ENCODE assay signal across 12 cellular contexts in genomic region chr1:235297579-235297978, GRCh38. TPM values are rescaled to one million over a fixed set of nuclear protein-coding genes. Genes with fewer than 3 reads are reported as not detected.
A peak's percentile ranks its signal among the peaks of the same experiment; 100 is the strongest.
DNase-seq lines count a peak whose midpoint lies in the region; ATAC-seq and TF ChIP-seq lines count a peak whose summit lies in the region.
"Had no signal": no experiment of that assay in that cellular context is flagged by ENCODE, and none has a peak within 500 bp of the region (broad histone marks: within the 10 kb centered on the region; RNA-seq: fewer than 3 reads in every experiment).

No MANE protein-coding gene starts in this region.

- no peaks in the 10 kb centered on the region; a peak in 1 of 3 replicates for H3K36me3 ChIP-seq in HEK293 (ENCODE audit: control insufficient read depth in 2 of 2, insufficient read depth in 1 of 2, low read length in 2 of 2)
- no peaks in the 10 kb centered on the region for H3K36me3 ChIP-seq in left lung

- no peaks in the 10 kb centered on the region for H3K27me3 ChIP-seq in left lung

- no peaks in the 10 kb centered on the region for H3K27me3 Mint-ChIP-seq in Calu3 (ENCODE audit: unreplicated experiment)

- peaks cover 29% of the 10 kb centered on the region for H3K4me1 ChIP-seq in HEK293 (ENCODE audit: control insufficient read depth, insufficient read depth, low read length)
- peaks cover 0 to 44% of the 10 kb centered on the region in 2 donors for H3K4me1 ChIP-seq in left lung

- peak overlapping the region; percentile 14 for H3K27ac Mint-ChIP-seq in Calu3 (ENCODE audit: unreplicated experiment)
- H3K27ac Mint-ChIP-seq: H9 had no signal

- no peak for ATAC-seq in left lung

- H3K9me3 ChIP-seq in HEK293 (ENCODE audit: control insufficient read depth, insufficient read depth, low read depth, low read length): no peaks in the 10 kb centered on the region
- no peaks in the 10 kb centered on the region for H3K9me3 ChIP-seq in left lung

- no TSS peak for BruUV-seq in Calu3 (replicated peaks; lab: Mats Ljungman, UMichigan)

- H3K4me3 ChIP-seq in HEK293 (ENCODE audit: low read depth, low read length): no peak overlapping the region
- H3K4me3 ChIP-seq in fibroblast of villous mesenchyme (ENCODE audit: low read depth, low read length): no peak overlapping the region
- H3K4me3 ChIP-seq in left lung: no peak overlapping the region
- H3K4me3 ChIP-seq: PC-9 had no signal

- intact Hi-C loops in Calu3 (cut with micrococcal nuclease; ENCODE audit: unreplicated experiment): loop anchor here (2.0 to 5.0 kb wide), 2 partner anchors 17 to 35 kb away; no protein-coding TSS in a partner anchor
- intact Hi-C loops in left lung (cut with DNase I): no loop called here

- no peak overlapping the region for H3K27ac ChIP-seq in HEK293 (ENCODE audit: extremely low read depth, low read depth, low read length)
- peak overlapping the region; percentile 73; the same call in 1 of the 2 replicates for H3K27ac ChIP-seq in VCaP
- H3K27ac ChIP-seq in left lung: no peak overlapping the region

- peaks cover 42% of the 10 kb centered on the region for H3K4me1 Mint-ChIP-seq in Calu3 (ENCODE audit: low read depth, unreplicated experiment)

- POLR2A ChIA-PET in HEK293 (lab: Yijun Ruan, JAX): no interaction called here

- TF ChIP-seq CTCF in Calu3 (IDR thresholded peaks at IDR 0.05; ENCODE audit: unreplicated experiment): no peak
- no peak for TF ChIP-seq CTCF in HEK293 (tag by site-specific recombination; IDR thresholded peaks at IDR 0.05)
- TF ChIP-seq CTCF in VCaP (conservative IDR thresholded peaks at IDR 0.05): no peak
- TF ChIP-seq CTCF in fibroblast of villous mesenchyme (IDR thresholded peaks at IDR 0.05; ENCODE audit: insufficient read depth, low read depth, low read length): no peak
- TF ChIP-seq CTCF in left lung (IDR thresholded peaks at IDR 0.05): no peak

- no peak overlapping the region for H3K4me3 Mint-ChIP-seq in Calu3 (ENCODE audit: low read depth, unreplicated experiment)
- H3K4me3 Mint-ChIP-seq: H9 had no signal

- CTCF ChIA-PET in Calu3 (lab: Charles Lee) (no interaction called here), HEK293 (lab: Yijun Ruan, JAX) (no interaction called here)

- peaks cover 5% of the 10 kb centered on the region for H3K9me3 Mint-ChIP-seq in Calu3 (ENCODE audit: low read depth, unreplicated experiment)

- H3K36me3 Mint-ChIP-seq in Calu3 (ENCODE audit: insufficient read depth, unreplicated experiment): no peaks in the 10 kb centered on the region

- no peak for DNase-seq in Calu3
- peak; percentile 68 for DNase-seq in fibroblast of villous mesenchyme (ENCODE audit: low read depth)
- no peak for DNase-seq in HPDE6-E6E7 (ENCODE audit: extremely low spot score)
- no peak for DNase-seq in NCI-H82 treated with DMSO at 0.1 percent for 48 hours (lab: John Stamatoyannopoulos, UW; ENCODE audit: unreplicated experiment)
- no peak for DNase-seq in RPMI8226
- DNase-seq in left lung: no peak
- DNase-seq: H9; NCI-H146; PC-9; stimulated activated CD8-positive, alpha-beta memory T cell treated with anti-CD3 and anti-CD28 coated beads, Interleukin-4, amount 100 ng/mL, for 48 hours had no signal

TF ChIP-seq in HEK293, 187 proteins besides CTCF, POLR2A, EP300 and RAD21 (continues in another document):
- TF ChIP-seq ZNF324 (tag by site-specific recombination; IDR thresholded peaks at IDR 0.05): no peak
- peak; percentile 52; the same call in 1 of the 2 replicates for TF ChIP-seq PRDM6 (tag by site-specific recombination; IDR thresholded peaks at IDR 0.05)
- TF ChIP-seq ZNF530 (tag by site-specific recombination; IDR thresholded peaks at IDR 0.05; ENCODE audit: low read depth): no peak
- TF ChIP-seq ZNF610 (tag by site-specific recombination; IDR thresholded peaks at IDR 0.05; ENCODE audit: borderline replicate concordance): 0 out of 2 replicates have a peak, but pooled peaks have one; percentile 9
- no peak for TF ChIP-seq PRDM1 (tag by site-specific recombination; IDR thresholded peaks at IDR 0.05)
- TF ChIP-seq SCRT2 (tag by site-specific recombination; IDR thresholded peaks at IDR 0.05): peak; percentile 34; the same call in 1 of the 2 replicates
- 0 out of 2 replicates have a peak, but pooled peaks have one; percentile 14 for TF ChIP-seq FEZF1 (tag by site-specific recombination; IDR thresholded peaks at IDR 0.05)
- no peak for TF ChIP-seq ZNF350 (tag by site-specific recombination; IDR thresholded peaks at IDR 0.05)
- no peak for TF ChIP-seq ZNF777 (tag by site-specific recombination; IDR thresholded peaks at IDR 0.05; ENCODE audit: borderline replicate concordance)
- TF ChIP-seq ZNF280D (tag by site-specific recombination; IDR thresholded peaks at IDR 0.05): no peak
- no peak for TF ChIP-seq ZNF404 (tag by site-specific recombination; IDR thresholded peaks at IDR 0.05)
- TF ChIP-seq ZBTB10 (tag by site-specific recombination; IDR thresholded peaks at IDR 0.05): no peak
- no peak for TF ChIP-seq ZNF707 (tag by site-specific recombination; IDR thresholded peaks at IDR 0.05)
- no peak for TF ChIP-seq ZNF692 (tag by site-specific recombination; IDR thresholded peaks at IDR 0.05)

RNA-seq across cellular contexts. Expression of gene ARID4B, which starts 30.4 kb away (rescaled TPM):
- total RNA-seq in Calu3 (2022) (46.3 and 56.6 TPM in 2 replicates), fibroblast of villous mesenchyme (33.8 and 40.2 TPM in 2 replicates), left lung (10 to 100 TPM; 29.0 to 39.2 TPM)

RNA-seq across cellular contexts. Expression of gene GGPS1, which starts 30.8 kb away (rescaled TPM):
- total RNA-seq in Calu3 (2022) (40.5 and 45.6 TPM in 2 replicates), fibroblast of villous mesenchyme (21.3 and 25.9 TPM in 2 replicates), left lung (10 to 100 TPM; 30.5 to 36.4 TPM)
